8 cellular contexts compared by ENCODE assay signal in genomic region chr1:30756206-30756544, GRCh38. TPM values are rescaled to one million over a fixed set of nuclear protein-coding genes. Genes with fewer than 3 reads are reported as not detected.
DNase-seq lines count a peak whose midpoint lies in the region; ATAC-seq and TF ChIP-seq lines count a peak whose summit lies in the region.

No MANE protein-coding gene starts in this region.

- H3K9me2 ChIP-seq in Loucy (replicated peaks; ENCODE audit: low read depth, low read length) = no peaks in the 10 kb centered on the region

- no peaks in the 10 kb centered on the region for H3K9me3 ChIP-seq in DND-41 (ENCODE audit: insufficient read depth, low read length, severe bottlenecking)
- H3K9me3 ChIP-seq in Loucy (ENCODE audit: insufficient read depth, low read depth, low read length) = no peaks in the 10 kb centered on the region
- no peaks in the 10 kb centered on the region for H3K9me3 ChIP-seq in psoas muscle

- H3K4me2 ChIP-seq in DND-41 (ENCODE audit: insufficient read depth, low read length) (peak overlapping the region; percentile 76), Loucy (ENCODE audit: low read depth, low read length, poor library complexity, severe bottlenecking) (peak overlapping the region; percentile 100)

- DNase-seq in DND-41 (no peak), psoas muscle (no peak), KBM-7 (no peak), NCI-H2196 treated with DMSO at 0.1 percent for 48 hours (lab: John Stamatoyannopoulos, UW; ENCODE audit: unreplicated experiment) (no peak)

- H3K36me3 ChIP-seq in DND-41 (ENCODE audit: insufficient read depth, low read length) (no peaks in the 10 kb centered on the region), Loucy (ENCODE audit: insufficient read depth, low read length) (no peaks in the 10 kb centered on the region), psoas muscle (ENCODE audit: insufficient read depth in 1 of 2, low read depth in 1 of 2) (no peaks in the 10 kb centered on the region)

- H4K20me1 ChIP-seq in DND-41 (ENCODE audit: insufficient read depth, low read length) (peaks cover 9% of the 10 kb centered on the region), Loucy (ENCODE audit: insufficient read depth, low read length, poor library complexity, severe bottlenecking) (peaks cover 52% of the 10 kb centered on the region)

- peak overlapping the region; percentile 68 for H3K9ac ChIP-seq in DND-41 (ENCODE audit: low read depth, low read length)
- H3K9ac ChIP-seq in Loucy (ENCODE audit: low read depth, low read length, poor library complexity, severe bottlenecking) = peak overlapping the region; percentile 96

- no peaks in the 10 kb centered on the region for H3F3A ChIP-seq in Loucy (ENCODE audit: low read depth)

- no peaks in the 10 kb centered on the region for H3K27me3 ChIP-seq in DND-41 (ENCODE audit: insufficient read depth, low read length, poor library complexity)
- peaks cover 3% of the 10 kb centered on the region for H3K27me3 ChIP-seq in Loucy (ENCODE audit: insufficient read depth, low read length, poor library complexity, severe bottlenecking)
- no peaks in the 10 kb centered on the region for H3K27me3 ChIP-seq in psoas muscle (ENCODE audit: insufficient read depth in 3 of 3, low read length in 2 of 3)

- in situ Hi-C loops in KBM-7 (cut with MboI; ENCODE audit: low pct_unique_long_range_greater_than_20kb, low sequenced_read_pairs) = no loop called here

- WGBS in psoas muscle, 3 donors = 90 to 95% (median 95%) methylated on average over 4 of the region's 4 CpGs

- intact Hi-C loops in psoas muscle (cut with DNase I) = no loop called here

- H3K79me2 ChIP-seq in DND-41 (ENCODE audit: insufficient read depth, low read length) = peaks cover 34% of the 10 kb centered on the region
- peaks cover 69% of the 10 kb centered on the region for H3K79me2 ChIP-seq in Loucy (ENCODE audit: insufficient read depth, low read length)

- H3K4me1 ChIP-seq in DND-41 (ENCODE audit: insufficient read depth, low read length) (peaks cover 49% of the 10 kb centered on the region), Loucy (ENCODE audit: insufficient read depth, low read length, poor library complexity, severe bottlenecking) (peaks cover 76% of the 10 kb centered on the region), psoas muscle (peaks cover 11% of the 10 kb centered on the region)

- ATAC-seq in DND-41 (ENCODE audit: insufficient read depth, low read depth) (peak; percentile 2; the same call in 2 of the 3 replicates), psoas muscle (no peak), GM21737 (IDR thresholded peaks at IDR 0.05; ENCODE audit: unreplicated experiment) (no peak), HG03354 (IDR thresholded peaks at IDR 0.05; ENCODE audit: poor library complexity, severe bottlenecking, unreplicated experiment) (no peak)

- H3K27ac ChIP-seq in DND-41 (ENCODE audit: low read length) (peak overlapping the region; percentile 90), cingulate gyrus (ENCODE audit: low read depth, low read length) (peak overlapping the region; percentile 78), psoas muscle (no peak overlapping the region)

- H3K4me3 ChIP-seq in DND-41 (ENCODE audit: low read depth in 1 of 2, low read length in 2 of 2) = peak overlapping the region in 1 of 2 experiments; percentile 74; a peak in 2 of 4 replicates
- peak overlapping the region; percentile 90 for H3K4me3 ChIP-seq in Loucy (ENCODE audit: low read length, poor library complexity, severe bottlenecking)
- H3K4me3 ChIP-seq in psoas muscle = peak overlapping the region; percentile 51

- no peak for TF ChIP-seq CTCF in DND-41 (IDR thresholded peaks at IDR 0.05; ENCODE audit: borderline replicate concordance, extremely low read depth, low read length, poor library complexity, severe bottlenecking)
- TF ChIP-seq CTCF in Loucy (conservative IDR thresholded peaks at IDR 0.05; ENCODE audit: low read length) = no peak
- no peak for TF ChIP-seq CTCF in psoas muscle (IDR thresholded peaks at IDR 0.05)

- H2AFZ ChIP-seq in DND-41 (ENCODE audit: low read depth, low read length) = no peak overlapping the region
- no peak overlapping the region for H2AFZ ChIP-seq in Loucy (ENCODE audit: low read length)

RNA-seq across cellular contexts. Expression of gene LAPTM5, which starts 1.4 kb away (rescaled TPM):
- 10 to 100 TPM in 3 of 4 donors, 1 to 10 TPM in 1; 8.2 to 14.4 (median 13.7) TPM for total RNA-seq in psoas muscle
- 10 to 100 TPM in 1 of 3 donors, 1 to 10 TPM in 2; 3.0 to 14.5 (median 4.3) TPM for polyA plus RNA-seq in psoas muscle

RNA-seq across cellular contexts. Expression of gene MATN1, which starts 32.8 kb away (rescaled TPM):
- total RNA-seq in psoas muscle = not detected
- under 1 TPM; 0.03 to 0.07 (median 0.04) TPM for polyA plus RNA-seq in psoas muscle
